Comparison of ENCODE assay signal across 8 cellular contexts in the genomic region with DNA sequence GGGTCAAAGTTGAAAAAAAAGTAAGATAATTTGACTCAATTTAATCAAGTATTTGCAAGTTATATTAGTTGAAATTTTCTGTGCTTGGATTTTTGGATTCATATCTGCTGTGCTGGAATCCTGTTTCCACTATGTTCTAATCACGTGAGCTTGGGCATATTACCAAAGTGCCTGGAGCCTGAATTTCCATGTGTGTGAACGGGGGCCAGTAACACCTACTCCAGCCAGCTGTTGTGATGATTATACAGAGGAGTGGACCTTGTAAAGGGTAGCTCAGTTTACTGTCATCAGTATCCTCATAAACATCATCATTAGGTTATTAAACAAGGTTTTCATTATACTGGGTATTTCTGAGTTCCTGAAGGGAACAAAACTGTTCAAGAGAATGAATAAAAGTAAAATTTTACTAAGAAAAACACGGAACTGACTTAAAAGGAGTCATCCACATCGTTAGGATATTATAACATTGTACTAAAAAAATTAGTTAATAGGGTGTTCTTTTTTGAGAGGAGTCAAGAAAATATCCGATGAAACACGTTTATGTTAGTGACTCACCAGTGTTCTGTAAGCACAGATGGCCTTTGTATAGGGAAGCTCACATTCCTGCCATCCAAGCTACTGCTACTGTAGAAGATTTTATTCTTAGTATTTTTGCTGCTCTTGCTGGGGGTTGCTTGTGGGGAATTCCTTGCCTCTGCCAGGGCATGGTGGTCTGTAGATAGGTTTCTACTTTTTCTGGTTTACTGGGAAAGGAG.
A peak's percentile ranks its signal among the peaks of the same experiment; 100 is the strongest.
DNase-seq lines count a peak whose midpoint lies in the region; ATAC-seq and TF ChIP-seq lines count a peak whose summit lies in the region.

No MANE protein-coding gene starts in this region.

- H3K27ac ChIP-seq in HEK293 (ENCODE audit: extremely low read depth, low read depth, low read length) (no peak overlapping the region), heart right ventricle (peak overlapping the region in 2 of 10 donors; percentile 21 to 33)

- H3K36me3 ChIP-seq in HEK293 (ENCODE audit: control insufficient read depth in 2 of 2, insufficient read depth in 1 of 2, low read length in 2 of 2) (no peaks in the 10 kb centered on the region), heart right ventricle (no peaks in the 10 kb centered on the region), skeletal muscle satellite cell (ENCODE audit: insufficient read depth, low read length) (no peaks in the 10 kb centered on the region)

- POLR2A ChIA-PET in HEK293 (lab: Yijun Ruan, JAX): interaction anchor here (1.6 kb wide), 1 partner anchor 18 kb away, joined by 4 read pairs; no protein-coding TSS in a partner anchor

- H3K4me1 Mint-ChIP-seq in activated T-helper 2 cell treated with anti-CD3 and anti-CD28 coated beads, Interferon-gamma antibody, Interleukin-2, Interleukin-4, amounts not matched to agents 10 μg/mL and 5 μg/mL and 100 μg/mL, durations not matched to agents 14 hours and 24 hours and 36 hours (ENCODE audit: low read depth): no peaks in the 10 kb centered on the region
- H3K4me1 Mint-ChIP-seq in activated T-cell treated with anti-CD3 and anti-CD28 coated beads, Interleukin-2, amount 50 U/mL, for 72 hours (ENCODE audit: low read depth): no peaks in the 10 kb centered on the region

- intact Hi-C loops in heart right ventricle (cut with DNase I): no loop called here
- intact Hi-C loops in activated T-helper 2 cell treated with anti-CD3 and anti-CD28 coated beads, Interferon-gamma antibody, Interleukin-2, Interleukin-4, amounts not matched to agents 10 μg/mL and 5 μg/mL and 100 μg/mL, durations not matched to agents 14 hours and 24 hours and 36 hours (cut with micrococcal nuclease): no loop called here

- peak in 7 of 8 donors; percentile 42 to 85 (median 75) for ATAC-seq in heart right ventricle
- ATAC-seq in GM18519 (IDR thresholded peaks at IDR 0.05; ENCODE audit: low FRiP score, unreplicated experiment): no peak
- no peak for ATAC-seq in activated T-cell treated with anti-CD3 and anti-CD28 coated beads, Interleukin-2, amount 50 U/mL, for 72 hours (replicated peaks in 1 of 2)

- no peak for TF ChIP-seq CTCF in HEK293 (tag by site-specific recombination; IDR thresholded peaks at IDR 0.05)
- TF ChIP-seq CTCF in astrocyte of the cerebellum (IDR thresholded peaks at IDR 0.05; ENCODE audit: low read depth, low read length, missing control alignments): no peak
- TF ChIP-seq CTCF in heart right ventricle (IDR thresholded peaks at IDR 0.05): no peak

- no peaks in the 10 kb centered on the region for H3K27me3 Mint-ChIP-seq in activated T-helper 2 cell treated with anti-CD3 and anti-CD28 coated beads, Interferon-gamma antibody, Interleukin-2, Interleukin-4, amounts not matched to agents 10 μg/mL and 5 μg/mL and 100 μg/mL, durations not matched to agents 14 hours and 24 hours and 36 hours (ENCODE audit: low read depth)
- no peaks in the 10 kb centered on the region for H3K27me3 Mint-ChIP-seq in activated T-cell treated with anti-CD3 and anti-CD28 coated beads, Interleukin-2, amount 50 U/mL, for 72 hours (ENCODE audit: low read depth)

- no peak overlapping the region for H3K4me3 Mint-ChIP-seq in activated T-helper 2 cell treated with anti-CD3 and anti-CD28 coated beads, Interferon-gamma antibody, Interleukin-2, Interleukin-4, amounts not matched to agents 10 μg/mL and 5 μg/mL and 100 μg/mL, durations not matched to agents 14 hours and 24 hours and 36 hours (ENCODE audit: low read depth)
- H3K4me3 Mint-ChIP-seq in activated T-cell treated with anti-CD3 and anti-CD28 coated beads, Interleukin-2, amount 50 U/mL, for 72 hours: no peak overlapping the region

- 41 to 44% methylated on average over 6 of the region's 6 CpGs for WGBS in heart right ventricle, 2 donors

- peak overlapping the region; percentile 71 for H3K4me2 ChIP-seq in skeletal muscle satellite cell (ENCODE audit: low read length)

- no peak overlapping the region for H3K9ac ChIP-seq in skeletal muscle satellite cell (ENCODE audit: low read depth, low read length)

- no peaks in the 10 kb centered on the region for H3K9me3 ChIP-seq in HEK293 (ENCODE audit: control insufficient read depth, insufficient read depth, low read depth, low read length)
- no peaks in the 10 kb centered on the region for H3K9me3 ChIP-seq in heart right ventricle
- H3K9me3 ChIP-seq in skeletal muscle satellite cell (replicated peaks; ENCODE audit: low read length): no peaks in the 10 kb centered on the region

- no peaks in the 10 kb centered on the region for H3K9me3 Mint-ChIP-seq in activated T-helper 2 cell treated with anti-CD3 and anti-CD28 coated beads, Interferon-gamma antibody, Interleukin-2, Interleukin-4, amounts not matched to agents 10 μg/mL and 5 μg/mL and 100 μg/mL, durations not matched to agents 14 hours and 24 hours and 36 hours
- peaks cover 0 to 2% of the 10 kb centered on the region in 2 donors for H3K9me3 Mint-ChIP-seq in activated T-cell treated with anti-CD3 and anti-CD28 coated beads, Interleukin-2, amount 50 U/mL, for 72 hours

- DNase-seq in astrocyte of the cerebellum (ENCODE audit: low read depth) (peak; percentile 31), heart right ventricle (peak in 1 of 2 donors; percentile 42), NCI-H1694 treated with DMSO at 0.1 percent for 48 hours (lab: John Stamatoyannopoulos, UW) (no peak)
- no peak for DNase-seq in activated T-helper 2 cell treated with anti-CD3 and anti-CD28 coated beads, Interferon-gamma antibody, Interleukin-2, Interleukin-4, amounts not matched to agents 10 μg/mL and 5 μg/mL and 100 μg/mL, durations not matched to agents 14 hours and 24 hours and 36 hours (ENCODE audit: low spot score)
- DNase-seq in activated T-cell treated with anti-CD3 and anti-CD28 coated beads, Interleukin-2, amount 50 U/mL, for 72 hours: no peak

- H3K36me3 Mint-ChIP-seq in activated T-helper 2 cell treated with anti-CD3 and anti-CD28 coated beads, Interferon-gamma antibody, Interleukin-2, Interleukin-4, amounts not matched to agents 10 μg/mL and 5 μg/mL and 100 μg/mL, durations not matched to agents 14 hours and 24 hours and 36 hours (ENCODE audit: low read depth): no peaks in the 10 kb centered on the region
- H3K36me3 Mint-ChIP-seq in activated T-cell treated with anti-CD3 and anti-CD28 coated beads, Interleukin-2, amount 50 U/mL, for 72 hours (ENCODE audit: insufficient read depth in 2 of 2): no peaks in the 10 kb centered on the region

- in situ Hi-C loops in astrocyte of the cerebellum (cut with HindIII; ENCODE audit: low sequenced_read_pairs): loop anchor here (25.0 kb wide), 2 partner anchors 144 to 244 kb away; a partner anchor contains a TSS

- H3K27me3 ChIP-seq in heart right ventricle: no peaks in the 10 kb centered on the region
- H3K27me3 ChIP-seq in skeletal muscle satellite cell (ENCODE audit: control insufficient read depth, insufficient read depth, low read length): no peaks in the 10 kb centered on the region

- CTCF ChIA-PET in HEK293 (lab: Yijun Ruan, JAX): interaction anchor here (0.6 to 1.9 kb wide), 6 partner anchors 11 to 143 kb away, joined by 3 to 7 read pairs (median 4); no protein-coding TSS in a partner anchor

- peaks cover 8% of the 10 kb centered on the region for H3K4me1 ChIP-seq in HEK293 (ENCODE audit: control insufficient read depth, insufficient read depth, low read length)
- H3K4me1 ChIP-seq in heart right ventricle: peaks cover 2 to 38% (median 29%) of the 10 kb centered on the region in 9 donors
- peaks cover 25% of the 10 kb centered on the region for H3K4me1 ChIP-seq in skeletal muscle satellite cell (ENCODE audit: control insufficient read depth, insufficient read depth, low read length)

- H3K4me3 ChIP-seq in HEK293 (ENCODE audit: low read depth, low read length) (no peak overlapping the region), astrocyte of the cerebellum (ENCODE audit: low read depth, low read length) (no peak overlapping the region), heart right ventricle (peak overlapping the region in 1 of 10 donors; percentile 5), skeletal muscle satellite cell (ENCODE audit: low read length) (peak overlapping the region; percentile 20)

- no peak overlapping the region for H3K27ac Mint-ChIP-seq in activated T-helper 2 cell treated with anti-CD3 and anti-CD28 coated beads, Interferon-gamma antibody, Interleukin-2, Interleukin-4, amounts not matched to agents 10 μg/mL and 5 μg/mL and 100 μg/mL, durations not matched to agents 14 hours and 24 hours and 36 hours
- H3K27ac Mint-ChIP-seq in activated T-cell treated with anti-CD3 and anti-CD28 coated beads, Interleukin-2, amount 50 U/mL, for 72 hours: no peak overlapping the region

TF ChIP-seq in HEK293, 187 proteins besides CTCF, POLR2A, EP300 and RAD21:
- peak; percentile 82 for TF ChIP-seq OSR2 (tag by site-specific recombination; IDR thresholded peaks at IDR 0.05)
- TF ChIP-seq ZNF341 (tag by site-specific recombination; IDR thresholded peaks at IDR 0.05; ENCODE audit: low read depth): no peak
- TF ChIP-seq, protein P1, sequence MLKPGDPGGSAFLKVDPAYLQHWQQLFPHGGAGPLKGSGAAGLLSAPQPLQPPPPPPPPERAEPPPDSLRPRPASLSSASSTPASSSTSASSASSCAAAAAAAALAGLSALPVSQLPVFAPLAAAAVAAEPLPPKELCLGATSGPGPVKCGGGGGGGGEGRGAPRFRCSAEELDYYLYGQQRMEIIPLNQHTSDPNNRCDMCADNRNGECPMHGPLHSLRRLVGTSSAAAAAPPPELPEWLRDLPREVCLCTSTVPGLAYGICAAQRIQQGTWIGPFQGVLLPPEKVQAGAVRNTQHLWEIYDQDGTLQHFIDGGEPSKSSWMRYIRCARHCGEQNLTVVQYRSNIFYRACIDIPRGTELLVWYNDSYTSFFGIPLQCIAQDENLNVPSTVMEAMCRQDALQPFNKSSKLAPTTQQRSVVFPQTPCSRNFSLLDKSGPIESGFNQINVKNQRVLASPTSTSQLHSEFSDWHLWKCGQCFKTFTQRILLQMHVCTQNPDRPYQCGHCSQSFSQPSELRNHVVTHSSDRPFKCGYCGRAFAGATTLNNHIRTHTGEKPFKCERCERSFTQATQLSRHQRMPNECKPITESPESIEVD (tag by site-specific recombination; IDR thresholded peaks at IDR 0.05): 0 out of 2 replicates have a peak, but pooled peaks have one; percentile 9

Comparison
In these comparisons a context has a peak if more than half of its experiments do, and no peak if none do; other contexts are left out.
1. ATAC-seq: peak in heart right ventricle (7 of 8); none in GM18519 (single experiment) and activated T-cell treated with anti-CD3 and anti-CD28 coated beads, Interleukin-2, amount 50 U/mL, for 72 hours (0 of 2).